In the genomic region with DNA sequence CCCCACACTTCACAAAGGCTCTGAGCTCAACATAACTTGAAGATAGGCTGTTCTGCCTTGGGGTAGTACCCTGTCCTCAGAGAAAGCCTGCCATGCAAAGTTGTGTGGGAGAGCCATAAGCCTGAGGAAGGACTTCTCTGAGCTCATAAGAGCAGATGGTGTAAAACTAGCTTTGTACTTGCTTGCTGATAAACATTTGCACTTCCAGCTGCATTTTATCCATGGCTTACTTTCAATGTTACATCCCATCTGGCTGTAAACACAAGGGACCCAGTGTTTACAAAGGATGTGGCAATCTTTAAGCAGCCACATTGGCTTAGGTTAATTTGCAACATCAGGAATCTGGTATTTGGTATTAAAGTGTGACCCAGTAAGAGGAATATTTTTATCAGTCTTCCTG, we compare ENCODE assay signal across 15 cellular contexts.
DNase-seq lines count a peak whose midpoint lies in the region; ATAC-seq and TF ChIP-seq lines count a peak whose summit lies in the region.
"Had no signal": no experiment of that assay in that cellular context is flagged by ENCODE, and none has a peak within 500 bp of the region (broad histone marks: within the 10 kb centered on the region; RNA-seq: fewer than 3 reads in every experiment).

No MANE protein-coding gene starts in this region.

- H3K4me3 ChIP-seq in AG10803 (ENCODE audit: low read length) (no peak overlapping the region), foreskin fibroblast (ENCODE audit: low read depth in 1 of 2, low read length in 2 of 2) (no peak overlapping the region)
- H3K4me3 ChIP-seq: neural progenitor cell had no signal

- TF ChIP-seq CTCF in AG10803 (conservative IDR thresholded peaks at IDR 0.05; ENCODE audit: low read length) (no peak), foreskin fibroblast (IDR thresholded peaks at IDR 0.05; ENCODE audit: low read depth, low read length) (no peak), nephron (IDR thresholded peaks at IDR 0.05; ENCODE audit: unreplicated experiment in 3 of 3) (no peak)

- H3K4me1 Mint-ChIP-seq in nephron = peaks cover 49% of the 10 kb centered on the region

- H3K27ac Mint-ChIP-seq in nephron = peak overlapping the region; percentile 37 to 73 (median 49)
- H3K27ac Mint-ChIP-seq: neural progenitor cell had no signal

- DNase-seq in AG10803 (ENCODE audit: low read depth) = peak; percentile 29
- DNase-seq in NCI-H345 treated with DMSO at 0.1 percent for 48 hours (lab: John Stamatoyannopoulos, UW; ENCODE audit: unreplicated experiment) = peak; percentile 33
- DNase-seq in foreskin fibroblast = peak; percentile 41 to 52
- DNase-seq in NCI-H2227 (lab: John Stamatoyannopoulos, UW; ENCODE audit: unreplicated experiment) = no peak
- DNase-seq in nucleus accumbens (lab: John Stamatoyannopoulos, UW) = no peak
- DNase-seq: activated gamma-delta T cell treated with Interleukin-2 at 50 U/mL for 16 hours; effector CD8-positive, alpha-beta T cell; head of caudate nucleus; Kasumi-1; small intestine had no signal

- H3K36me3 Mint-ChIP-seq in nephron (ENCODE audit: low read depth) = no peaks in the 10 kb centered on the region
- H3K36me3 Mint-ChIP-seq: neural progenitor cell had no signal

- ATAC-seq in GM19395 (IDR thresholded peaks at IDR 0.05; ENCODE audit: unreplicated experiment) = no peak
- no peak for ATAC-seq in esophagus mucosa
- ATAC-seq: SK-N-SH treated with all-trans-retinoic acid at 6 μM for 48 hours had no signal

- peaks cover 7% of the 10 kb centered on the region for H3K27me3 Mint-ChIP-seq in nephron (ENCODE audit: low read depth)

- H3K9me3 Mint-ChIP-seq in nephron = peaks cover 4% of the 10 kb centered on the region
- H3K9me3 Mint-ChIP-seq: neural progenitor cell had no signal

- H3K4me3 Mint-ChIP-seq in nephron = peak overlapping the region in 1 of 3 experiments; percentile 4
- H3K4me3 Mint-ChIP-seq: neural progenitor cell had no signal

Comparison
In these comparisons a context has a peak if more than half of its experiments do, and no peak if none do; other contexts are left out.
1. DNase-seq: peak in AG10803 (single experiment), NCI-H345 treated with DMSO at 0.1 percent for 48 hours (single experiment) and foreskin fibroblast (2 of 2); none in NCI-H2227 (single experiment) and nucleus accumbens (0 of 56).